29 cellular contexts compared by ENCODE assay signal in genomic region chr2:199024224-199024623, GRCh38.
"Had no signal": no experiment of that assay in that cellular context is flagged by ENCODE, and none has a peak within 500 bp of the region (broad histone marks: within the 10 kb centered on the region; RNA-seq: fewer than 3 reads in every experiment).

No MANE protein-coding gene starts in this region.

- H3K27me3 ChIP-seq: colonic mucosa, esophagus muscularis mucosa, esophagus squamous epithelium, foreskin keratinocyte, gastrocnemius medialis, heart left ventricle, hepatocyte had no signal

- H2AFZ ChIP-seq: hepatocyte had no signal

- DNase-seq: colonic mucosa; cortex of kidney; dermis blood vessel endothelial cell; dorsolateral prefrontal cortex; effector CD4-positive, alpha-beta T cell; effector CD8-positive, alpha-beta T cell; effector memory CD4-positive, alpha-beta T cell; effector memory CD8-positive, alpha-beta T cell; endodermal cell; erythroblast; esophagus squamous epithelium; foreskin fibroblast; foreskin keratinocyte; foreskin melanocyte; gastrocnemius medialis; glutamatergic neuron; head of caudate nucleus; heart left ventricle; heart right ventricle had no signal

- H3K4me3 ChIP-seq: colonic mucosa, coronary artery, dorsolateral prefrontal cortex, esophagus muscularis mucosa, esophagus squamous epithelium, gastrocnemius medialis, gastroesophageal sphincter, heart left ventricle, heart right ventricle, hepatocyte had no signal

- H3K36me3 ChIP-seq: colonic mucosa, esophagus muscularis mucosa, esophagus squamous epithelium, gastrocnemius medialis, gastroesophageal sphincter, heart left ventricle, heart right ventricle had no signal

- H3K27ac Mint-ChIP-seq: dendritic cell treated with granulocyte-macrophage colony-stimulating factor and Interleukin-4, amounts not matched to agents 40 ng/mL and 50 ng/mL, for 4 days; effector memory CD8-positive, alpha-beta T cell; endodermal cell had no signal

- FAIRE-seq: endometrium, endothelial cell of umbilical vein, frontal cortex had no signal

- H3K4me3 Mint-ChIP-seq: dendritic cell treated with granulocyte-macrophage colony-stimulating factor and Interleukin-4, amounts not matched to agents 40 ng/mL and 50 ng/mL, for 4 days; effector memory CD8-positive, alpha-beta T cell; endodermal cell had no signal

- H3K27ac ChIP-seq: colonic mucosa, coronary artery, dorsolateral prefrontal cortex, epithelial cell of prostate, esophagus muscularis mucosa, esophagus squamous epithelium, foreskin keratinocyte, gastrocnemius medialis, gastroesophageal sphincter, heart left ventricle, heart right ventricle, hepatocyte had no signal

- ATAC-seq: effector memory CD8-positive, alpha-beta T cell; esophagus mucosa; foreskin keratinocyte; gastrocnemius medialis; gastroesophageal sphincter; heart left ventricle; heart right ventricle had no signal

- H3K27me3 Mint-ChIP-seq: dendritic cell treated with granulocyte-macrophage colony-stimulating factor and Interleukin-4, amounts not matched to agents 40 ng/mL and 50 ng/mL, for 4 days; effector memory CD8-positive, alpha-beta T cell had no signal

- H3K79me2 ChIP-seq: hepatocyte had no signal

- H3K4me2 ChIP-seq: hepatocyte had no signal

- H3K4me1 ChIP-seq: colonic mucosa, esophagus muscularis mucosa, esophagus squamous epithelium, foreskin keratinocyte, gastrocnemius medialis, gastroesophageal sphincter, heart left ventricle, heart right ventricle had no signal

- H3K9me3 ChIP-seq: colonic mucosa, esophagus squamous epithelium, gastrocnemius medialis, heart left ventricle had no signal
